ENCODE assay signal across 31 cellular contexts in the genomic region with DNA sequence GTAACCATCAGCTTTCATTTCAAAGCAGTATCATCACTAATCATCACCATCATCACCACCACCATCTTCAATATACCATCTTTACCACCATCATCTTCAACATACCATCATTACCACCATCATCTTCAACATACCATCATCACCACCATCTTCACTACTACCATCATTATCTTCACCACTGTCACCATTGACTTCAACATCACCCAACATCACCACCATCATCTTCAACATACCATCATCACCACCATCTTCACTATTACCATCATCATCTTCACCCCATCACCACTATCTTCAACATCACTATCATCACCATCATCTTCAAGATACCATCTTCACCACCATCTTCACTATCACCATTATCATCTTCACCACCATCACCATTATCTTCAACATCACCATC. TPM values are rescaled to one million over a fixed set of nuclear protein-coding genes. Genes with fewer than 3 reads are reported as not detected.
"Had no signal": no experiment of that assay in that cellular context is flagged by ENCODE, and none has a peak within 500 bp of the region (broad histone marks: within the 10 kb centered on the region; RNA-seq: fewer than 3 reads in every experiment).

No MANE protein-coding gene starts in this region.

- H3K9me3 ChIP-seq: colonic mucosa, esophagus squamous epithelium, gastrocnemius medialis, heart right ventricle, left lung, lower lobe of right lung, mucosa of descending colon had no signal

- H3K4me3 ChIP-seq: colonic mucosa, esophagus squamous epithelium, gastrocnemius medialis, heart right ventricle, left lung, lower lobe of right lung, mucosa of descending colon had no signal

- DNase-seq: colonic mucosa; cortex of kidney; effector CD8-positive, alpha-beta T cell; effector memory CD8-positive, alpha-beta T cell; endodermal cell; erythroblast; esophagus squamous epithelium; foreskin fibroblast; foreskin melanocyte; gastrocnemius medialis; glutamatergic neuron; heart right ventricle; hippocampal formation; left cardiac atrium; left lung; left ventricle myocardium superior; lower lobe of right lung; mesenchymal stem cell; mucosa of descending colon; naive B cell had no signal

- ATAC-seq: effector memory CD8-positive, alpha-beta T cell; esophagus mucosa; gastrocnemius medialis; heart right ventricle; left cardiac atrium; left lung; left ventricle myocardium superior; lower lobe of right lung; mucosa of descending colon had no signal

- H3K4me1 ChIP-seq: colonic mucosa, esophagus squamous epithelium, gastrocnemius medialis, left lung, lower lobe of right lung had no signal

- H3K27me3 ChIP-seq: colonic mucosa, esophagus squamous epithelium, gastrocnemius medialis, heart right ventricle, left lung had no signal

- H3K27ac ChIP-seq: colonic mucosa, epithelial cell of prostate, esophagus squamous epithelium, gastrocnemius medialis, heart right ventricle, left lung, lower lobe of right lung had no signal

- FAIRE-seq: endometrium, islet of Langerhans, keratinocyte had no signal

- H3K36me3 ChIP-seq: colonic mucosa, esophagus squamous epithelium, gastrocnemius medialis, heart right ventricle, left lung, lower lobe of right lung had no signal

RNA-seq across cellular contexts. Expression of a gene that starts 40.5 kb away (rescaled TPM):
- total RNA-seq: dermis microvascular lymphatic vessel endothelial cell, endodermal cell, esophagus mucosa, glomerular endothelial cell, kidney epithelial cell, left lung, lower lobe of right lung, lung microvascular endothelial cell, mesothelial cell of epicardium, myocyte had no signal
- polyA plus RNA-seq: keratinocyte had no signal
